In genomic region chr3:168386301-168386700, GRCh38 we compare ENCODE assay signal across 9 cellular contexts.
"Had no signal": no experiment of that assay in that cellular context is flagged by ENCODE, and none has a peak within 500 bp of the region (broad histone marks: within the 10 kb centered on the region; RNA-seq: fewer than 3 reads in every experiment).

No MANE protein-coding gene starts in this region.

- H3K27me3 Mint-ChIP-seq: IgD-negative memory B cell had no signal

- ATAC-seq: GM23338, HCT116 had no signal

- H3K4me3 Mint-ChIP-seq: GM23338, HFFc6, IgD-negative memory B cell had no signal

- H3K36me3 ChIP-seq: HAP-1 had no signal

- H3K27ac ChIP-seq: HL-60 had no signal

- H2AFZ ChIP-seq: GM23338 had no signal

- H3K27ac Mint-ChIP-seq: HFFc6, IgD-negative memory B cell had no signal

- FAIRE-seq: H1, H54 had no signal

- H3K4me3 ChIP-seq: GM23338, HAP-1 had no signal

- H3K4me1 ChIP-seq: HAP-1 had no signal

- H3K4me2 ChIP-seq: GM23338 had no signal

- H3K4me1 Mint-ChIP-seq: IgD-negative memory B cell had no signal

- H3K9me3 Mint-ChIP-seq: GM23338 had no signal

- DNase-seq: HFFc6, KG1 had no signal
